In the genomic region with DNA sequence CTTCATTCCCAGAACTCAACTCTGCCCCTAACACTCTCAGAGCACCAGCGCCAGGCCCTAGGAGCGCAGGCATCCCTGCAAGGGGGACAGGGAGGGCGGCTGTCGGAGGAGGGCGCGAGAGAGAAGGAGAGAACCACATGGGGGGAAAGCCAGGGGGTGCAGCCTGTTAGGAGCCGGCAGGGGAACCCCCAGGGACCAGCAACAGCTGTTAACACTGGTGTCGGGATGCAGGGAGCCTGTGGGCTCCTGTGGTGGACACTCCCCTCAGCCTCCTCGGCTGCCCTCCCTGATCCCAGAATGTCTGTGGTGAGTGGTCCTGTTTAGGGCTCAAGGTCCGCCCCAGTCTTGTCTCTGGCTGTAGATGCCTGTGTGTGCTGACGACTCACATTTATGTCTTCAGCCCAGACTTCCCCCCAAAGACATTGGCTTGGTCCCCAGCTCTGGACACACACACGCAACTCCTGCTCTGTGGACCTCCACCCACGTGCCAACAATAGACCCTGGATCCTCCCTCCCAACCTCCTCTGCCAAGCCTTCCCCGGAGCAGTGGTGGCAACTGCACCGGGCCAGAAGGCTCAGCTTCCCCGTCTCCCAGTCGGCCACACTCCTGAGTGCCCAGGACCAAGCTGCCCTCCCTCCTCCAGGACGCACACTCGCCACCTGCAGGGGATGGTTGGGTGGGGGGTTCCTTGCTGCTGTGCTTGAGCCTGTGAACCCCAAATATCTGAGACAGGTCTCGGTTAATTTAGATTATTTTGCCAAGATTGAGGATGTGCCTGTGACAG, we compare ENCODE assay signal across 10 cellular contexts. TPM values are rescaled to one million over a fixed set of nuclear protein-coding genes. Genes with fewer than 3 reads are reported as not detected.
A peak's percentile ranks its signal among the peaks of the same experiment; 100 is the strongest.
DNase-seq lines count a peak whose midpoint lies in the region; ATAC-seq and TF ChIP-seq lines count a peak whose summit lies in the region.
"Had no signal": no experiment of that assay in that cellular context is flagged by ENCODE, and none has a peak within 500 bp of the region (broad histone marks: within the 10 kb centered on the region; RNA-seq: fewer than 3 reads in every experiment).

No MANE protein-coding gene starts in this region.

- H3K27ac Mint-ChIP-seq in activated CD8-positive, alpha-beta T cell treated with anti-CD3 and anti-CD28 coated beads for 36 hours: no peak overlapping the region

- peaks cover 6% of the 10 kb centered on the region for H3K27me3 Mint-ChIP-seq in activated CD8-positive, alpha-beta T cell treated with anti-CD3 and anti-CD28 coated beads for 36 hours

- intact Hi-C loops in activated CD8-positive, alpha-beta T cell treated with anti-CD3 and anti-CD28 coated beads for 36 hours (cut with micrococcal nuclease): no loop called here
- intact Hi-C loops in right cardiac atrium (cut with DNase I): loop anchor here in 1 of 4 donors (10.0 kb wide), 1 partner anchor 55 kb away; no protein-coding TSS in a partner anchor

- H3K27ac ChIP-seq in right cardiac atrium (ENCODE audit: low read length): no peak overlapping the region
- H3K27ac ChIP-seq: VCaP had no signal

- no peak overlapping the region for H3K4me3 Mint-ChIP-seq in activated CD8-positive, alpha-beta T cell treated with anti-CD3 and anti-CD28 coated beads for 36 hours

- WGBS in right cardiac atrium: 27% methylated on average over 20 of the region's 20 CpGs

- H3K4me3 ChIP-seq in right cardiac atrium (ENCODE audit: low read length): no peak overlapping the region

- no peak for TF ChIP-seq CTCF in activated CD8-positive, alpha-beta T cell treated with anti-CD3 and anti-CD28 coated beads for 36 hours (IDR thresholded peaks at IDR 0.05)

- CTCF ChIA-PET in activated CD8-positive, alpha-beta T cell treated with anti-CD3 and anti-CD28 coated beads for 36 hours (lab: Charles Lee): interaction anchor here (1.0 to 4.6 kb wide), 4 partner anchors 9 to 63 kb away, joined by 3 to 21 read pairs (median 7); no protein-coding TSS in a partner anchor

- peak; percentile 14 for ATAC-seq in activated CD8-positive, alpha-beta T cell treated with anti-CD3 and anti-CD28 coated beads for 36 hours
- ATAC-seq in right cardiac atrium: no peak
- peak; percentile 13 for ATAC-seq in stimulated activated naive CD8-positive, alpha-beta T cell treated with anti-CD3 and anti-CD28 coated beads, Interleukin-15, Interleukin-2, amounts not matched to agents 100 U/mL and 50 U/mL, for 24 hours

- no peaks in the 10 kb centered on the region for H3K36me3 Mint-ChIP-seq in activated CD8-positive, alpha-beta T cell treated with anti-CD3 and anti-CD28 coated beads for 36 hours (ENCODE audit: low read depth)

- H3K27me3 ChIP-seq in right cardiac atrium (ENCODE audit: control insufficient read depth, insufficient read depth): no peaks in the 10 kb centered on the region

- H3K9me3 Mint-ChIP-seq in activated CD8-positive, alpha-beta T cell treated with anti-CD3 and anti-CD28 coated beads for 36 hours: no peaks in the 10 kb centered on the region

- POLR2A ChIA-PET in activated CD8-positive, alpha-beta T cell treated with anti-CD3 and anti-CD28 coated beads for 36 hours (lab: Charles Lee): interaction anchor here (0.9 to 2.6 kb wide), 6 partner anchors 9 to 42 kb away, joined by 3 to 28 read pairs (median 4); a partner anchor contains a TSS

- no peaks in the 10 kb centered on the region for H3K9me3 ChIP-seq in right cardiac atrium (ENCODE audit: control insufficient read depth, low read length)

- H3K4me1 Mint-ChIP-seq in activated CD8-positive, alpha-beta T cell treated with anti-CD3 and anti-CD28 coated beads for 36 hours (ENCODE audit: low read depth): peaks cover 49% of the 10 kb centered on the region

- H3K4me1 ChIP-seq in right cardiac atrium (ENCODE audit: control insufficient read depth, insufficient read depth, low read length): no peaks in the 10 kb centered on the region

- peak; percentile 69 for DNase-seq in activated effector memory CD4-positive, alpha-beta T cell treated with anti-CD3 and anti-CD28 coated beads, Interleukin-2, amount 50 U/mL, for 16 hours
- DNase-seq in activated effector memory CD4-positive, alpha-beta T cell treated with Interleukin-2 at 50 U/mL for 16 hours: no peak
- peak; percentile 68 for DNase-seq in activated CD8-positive, alpha-beta T cell treated with anti-CD3 and anti-CD28 coated beads for 36 hours
- DNase-seq in right cardiac atrium (peak; percentile 25 to 70 (median 64)), NCI-H1105 (lab: John Stamatoyannopoulos, UW) (no peak), RPMI8226 (no peak)
- DNase-seq in stimulated activated naive CD8-positive, alpha-beta T cell treated with anti-CD3 and anti-CD28 coated beads, Interleukin-15, Interleukin-2, amounts not matched to agents 100 U/mL and 50 U/mL, for 24 hours: no peak
- no peak for DNase-seq in activated CD8-positive, alpha-beta memory T cell treated with anti-CD3 and anti-CD28 coated beads for 24 hours
- DNase-seq: AML-193 had no signal

RNA-seq across cellular contexts. Expression of a gene that starts 0.8 kb away (rescaled TPM):
- total RNA-seq in activated CD8-positive, alpha-beta T cell treated with anti-CD3 and anti-CD28 coated beads for 36 hours: not detected
- total RNA-seq in right cardiac atrium: not detected
- polyA plus RNA-seq in right cardiac atrium: not detected

RNA-seq across cellular contexts. Expression of a gene that starts 7.5 kb away (rescaled TPM):
- 100 to 1,000 TPM; 540 to 549 TPM for total RNA-seq in activated CD8-positive, alpha-beta T cell treated with anti-CD3 and anti-CD28 coated beads for 36 hours
- total RNA-seq in right cardiac atrium: 100 to 1,000 TPM; 180 to 290 (median 240) TPM
- 393 TPM for polyA plus RNA-seq in right cardiac atrium

RNA-seq across cellular contexts. Expression of a gene that starts 11.2 kb away (rescaled TPM):
- 100 to 1,000 TPM; 298 to 308 TPM for total RNA-seq in activated CD8-positive, alpha-beta T cell treated with anti-CD3 and anti-CD28 coated beads for 36 hours
- 10 to 100 TPM in 3 of 4 donors, 1 to 10 TPM in 1; 9.9 to 15.8 (median 11.9) TPM for total RNA-seq in right cardiac atrium
- polyA plus RNA-seq in right cardiac atrium: 18.7 TPM

RNA-seq across cellular contexts. Expression of a gene that starts 13.7 kb away (rescaled TPM):
- total RNA-seq in activated CD8-positive, alpha-beta T cell treated with anti-CD3 and anti-CD28 coated beads for 36 hours: 100 to 1,000 TPM; 296 to 304 TPM
- total RNA-seq in right cardiac atrium: 100 to 1,000 TPM in 3 of 4 donors, 10 to 100 TPM in 1; 85.0 to 169 (median 116) TPM
- 235 TPM for polyA plus RNA-seq in right cardiac atrium

RNA-seq across cellular contexts. Expression of a gene that starts 20.5 kb away (rescaled TPM):
- 10 to 100 TPM; 52.8 to 58.0 TPM for total RNA-seq in activated CD8-positive, alpha-beta T cell treated with anti-CD3 and anti-CD28 coated beads for 36 hours
- 100 to 1,000 TPM; 263 to 569 (median 519) TPM for total RNA-seq in right cardiac atrium
- 749 TPM for polyA plus RNA-seq in right cardiac atrium

Comparison
In these comparisons a context has a peak if more than half of its experiments do, and no peak if none do; other contexts are left out.
1. DNase-seq: peak in activated effector memory CD4-positive, alpha-beta T cell treated with anti-CD3 and anti-CD28 coated beads, Interleukin-2, amount 50 U/mL, for 16 hours (single experiment), activated CD8-positive, alpha-beta T cell treated with anti-CD3 and anti-CD28 coated beads for 36 hours (single experiment) and right cardiac atrium (3 of 3); none in activated effector memory CD4-positive, alpha-beta T cell treated with Interleukin-2 at 50 U/mL for 16 hours (single experiment), stimulated activated naive CD8-positive, alpha-beta T cell treated with anti-CD3 and anti-CD28 coated beads, Interleukin-15, Interleukin-2, amounts not matched to agents 100 U/mL and 50 U/mL, for 24 hours (single experiment), NCI-H1105 (single experiment), RPMI8226 (single experiment) and activated CD8-positive, alpha-beta memory T cell treated with anti-CD3 and anti-CD28 coated beads for 24 hours (single experiment).
2. ATAC-seq: peak in activated CD8-positive, alpha-beta T cell treated with anti-CD3 and anti-CD28 coated beads for 36 hours (single experiment) and stimulated activated naive CD8-positive, alpha-beta T cell treated with anti-CD3 and anti-CD28 coated beads, Interleukin-15, Interleukin-2, amounts not matched to agents 100 U/mL and 50 U/mL, for 24 hours (single experiment); none in right cardiac atrium (0 of 2).
3. RNA of a gene that starts 11.2 kb away (total RNA-seq): 298 to 308 TPM in activated CD8-positive, alpha-beta T cell treated with anti-CD3 and anti-CD28 coated beads for 36 hours; 9.9 to 15.8 TPM in right cardiac atrium; every median in the first group is over 10 times any median in the second.